1 cellular context compared by ENCODE assay signal in the genomic region with DNA sequence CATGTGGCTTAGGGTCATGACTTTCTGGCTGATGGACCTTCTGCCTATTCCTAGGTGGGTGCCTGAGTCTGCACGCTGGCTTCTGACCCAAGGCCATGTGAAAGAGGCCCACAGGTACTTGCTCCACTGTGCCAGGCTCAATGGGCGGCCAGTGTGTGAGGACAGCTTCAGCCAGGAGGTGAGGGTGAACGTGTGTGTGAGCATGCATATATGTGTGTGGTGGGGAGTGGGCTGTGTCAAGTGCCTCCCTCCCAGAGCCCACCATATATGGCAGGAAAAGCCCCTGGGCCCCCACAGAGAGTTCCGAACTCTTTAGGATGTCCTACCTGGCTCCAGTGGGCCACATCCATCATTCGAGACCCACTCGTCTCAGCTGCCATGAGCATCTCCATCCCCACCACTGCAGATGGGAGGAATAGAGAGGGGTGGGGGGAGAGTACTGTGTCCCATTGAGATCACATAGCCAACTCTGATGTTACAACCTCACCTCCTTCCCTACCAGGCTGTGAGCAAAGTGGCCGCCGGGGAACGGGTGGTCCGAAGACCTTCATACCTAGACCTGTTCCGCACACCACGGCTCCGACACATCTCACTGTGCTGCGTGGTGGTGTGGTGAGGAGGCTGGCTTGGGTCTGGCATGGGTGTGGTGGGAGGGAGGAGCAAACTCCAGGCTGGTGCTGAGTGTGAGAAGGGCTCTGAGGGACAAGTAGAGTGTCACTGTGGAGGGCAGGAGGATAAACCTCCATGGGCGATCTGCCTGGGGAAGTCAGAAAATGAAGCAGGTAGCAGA.
TF ChIP-seq lines count a peak whose summit lies in the region.

No MANE protein-coding gene starts in this region.

TF ChIP-seq in H1, 55 proteins besides CTCF, POLR2A, EP300 and RAD21:
- TF ChIP-seq YY1 (IDR thresholded peaks at IDR 0.05; ENCODE audit: low read depth, low read length) (no peak), CHD2 (IDR thresholded peaks at IDR 0.05; ENCODE audit: low read length) (no peak), SP2 (IDR thresholded peaks at IDR 0.05; ENCODE audit: low read length) (no peak), TBP (IDR thresholded peaks at IDR 0.05; ENCODE audit: low read depth, low read length) (no peak), ASH2L (IDR thresholded peaks at IDR 0.05; ENCODE audit: low read length) (no peak), TCF12 (IDR thresholded peaks at IDR 0.05; ENCODE audit: low read depth, low read length) (no peak), TAF1 (IDR thresholded peaks at IDR 0.05; ENCODE audit: low read depth, low read length) (no peak), HDAC6 (IDR thresholded peaks at IDR 0.05; ENCODE audit: low read depth, low read length) (no peak), SIRT6 (IDR thresholded peaks at IDR 0.05; ENCODE audit: low read length) (no peak), TEAD4 (IDR thresholded peaks at IDR 0.05; ENCODE audit: low read depth, low read length) (no peak), KDM1A (IDR thresholded peaks at IDR 0.05; ENCODE audit: borderline replicate concordance, low read length) (no peak), CTBP2 (IDR thresholded peaks at IDR 0.05; ENCODE audit: borderline replicate concordance, insufficient read depth, insufficient read length, low read length) (no peak)
